In the genomic region with DNA sequence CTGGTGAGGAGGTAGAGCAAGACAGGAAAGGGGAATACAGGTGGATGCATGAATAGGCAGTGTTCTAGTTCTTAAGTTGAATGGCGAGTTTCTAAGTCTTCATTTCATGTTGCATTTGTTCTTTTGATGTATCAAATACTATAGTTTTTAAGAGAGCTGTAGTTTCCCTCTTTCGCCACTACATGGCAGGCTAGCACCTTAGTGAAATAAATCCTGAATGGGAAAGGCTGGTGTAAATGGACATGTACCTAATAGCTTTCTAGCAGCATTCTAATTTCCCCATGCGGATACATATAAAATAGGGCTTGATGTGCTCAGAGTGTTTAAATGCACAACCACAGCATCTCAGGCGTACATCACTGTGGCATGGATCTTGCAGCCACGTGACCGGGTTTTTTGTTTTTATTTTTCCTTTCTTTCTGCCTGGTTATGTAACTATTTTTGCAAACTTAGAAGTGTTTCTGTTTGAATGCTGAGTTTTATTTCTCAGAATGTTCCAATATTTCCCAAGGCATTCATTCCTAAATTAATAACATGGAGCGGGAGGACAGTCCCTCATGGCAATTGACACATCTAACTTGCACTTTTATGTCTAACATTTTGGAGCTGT, we compare ENCODE assay signal across 1 cellular context.
TF ChIP-seq lines count a peak whose summit lies in the region.

No MANE protein-coding gene starts in this region.

TF ChIP-seq in WTC11, 78 proteins besides CTCF, POLR2A, EP300 and RAD21 (continued from another document):
- TF ChIP-seq, protein P1, sequence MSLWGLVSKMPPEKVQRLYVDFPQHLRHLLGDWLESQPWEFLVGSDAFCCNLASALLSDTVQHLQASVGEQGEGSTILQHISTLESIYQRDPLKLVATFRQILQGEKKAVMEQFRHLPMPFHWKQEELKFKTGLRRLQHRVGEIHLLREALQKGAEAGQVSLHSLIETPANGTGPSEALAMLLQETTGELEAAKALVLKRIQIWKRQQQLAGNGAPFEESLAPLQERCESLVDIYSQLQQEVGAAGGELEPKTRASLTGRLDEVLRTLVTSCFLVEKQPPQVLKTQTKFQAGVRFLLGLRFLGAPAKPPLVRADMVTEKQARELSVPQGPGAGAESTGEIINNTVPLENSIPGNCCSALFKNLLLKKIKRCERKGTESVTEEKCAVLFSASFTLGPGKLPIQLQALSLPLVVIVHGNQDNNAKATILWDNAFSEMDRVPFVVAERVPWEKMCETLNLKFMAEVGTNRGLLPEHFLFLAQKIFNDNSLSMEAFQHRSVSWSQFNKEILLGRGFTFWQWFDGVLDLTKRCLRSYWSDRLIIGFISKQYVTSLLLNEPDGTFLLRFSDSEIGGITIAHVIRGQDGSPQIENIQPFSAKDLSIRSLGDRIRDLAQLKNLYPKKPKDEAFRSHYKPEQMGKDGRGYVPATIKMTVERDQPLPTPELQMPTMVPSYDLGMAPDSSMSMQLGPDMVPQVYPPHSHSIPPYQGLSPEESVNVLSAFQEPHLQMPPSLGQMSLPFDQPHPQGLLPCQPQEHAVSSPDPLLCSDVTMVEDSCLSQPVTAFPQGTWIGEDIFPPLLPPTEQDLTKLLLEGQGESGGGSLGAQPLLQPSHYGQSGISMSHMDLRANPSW (CRISPR knock-in tag; conservative IDR thresholded peaks at IDR 0.05; ENCODE audit: low read depth): no peak
- TF ChIP-seq JUN (CRISPR knock-in tag; IDR thresholded peaks at IDR 0.05): no peak
